In genomic region chr4:98466868-98467599, GRCh38 we compare ENCODE assay signal across 1 cellular context.
TF ChIP-seq lines count a peak whose summit lies in the region.

No MANE protein-coding gene starts in this region.

TF ChIP-seq in SK-N-SH treated with all-trans-retinoic acid at 6 μM for 48 hours, 23 proteins besides CTCF, POLR2A, EP300 and RAD21 (continued from another document):
- TF ChIP-seq PATZ1 (CRISPR knock-in tag; IDR thresholded peaks at IDR 0.05; ENCODE audit: borderline replicate concordance) (no peak), ZNF565 (CRISPR knock-in tag; conservative IDR thresholded peaks at IDR 0.05; ENCODE audit: low read depth) (no peak), CREB5 (CRISPR knock-in tag; IDR thresholded peaks at IDR 0.05; ENCODE audit: low read depth) (no peak), BACH2 (CRISPR knock-in tag; IDR thresholded peaks at IDR 0.05; ENCODE audit: borderline replicate concordance) (no peak), ZC3H10 (CRISPR knock-in tag; IDR thresholded peaks at IDR 0.05) (no peak), TOX (CRISPR knock-in tag; IDR thresholded peaks at IDR 0.05; ENCODE audit: borderline replicate concordance) (no peak), GLIS3 (CRISPR knock-in tag; IDR thresholded peaks at IDR 0.05) (no peak), ZNF8 (CRISPR knock-in tag; IDR thresholded peaks at IDR 0.05) (no peak), OSR1 (CRISPR knock-in tag; IDR thresholded peaks at IDR 0.05) (no peak), ZNF70 (CRISPR knock-in tag; IDR thresholded peaks at IDR 0.05) (no peak)
